24 cellular contexts compared by ENCODE assay signal in genomic region chr18:74226666-74227065, GRCh38.
"Had no signal": no experiment of that assay in that cellular context is flagged by ENCODE, and none has a peak within 500 bp of the region (broad histone marks: within the 10 kb centered on the region; RNA-seq: fewer than 3 reads in every experiment).

No MANE protein-coding gene starts in this region.

- H3K36me3 Mint-ChIP-seq: activated naive CD8-positive, alpha-beta T cell; WTC11 had no signal

- DNase-seq: activated CD4-positive, alpha-beta T cell treated with anti-CD3 and anti-CD28 coated beads for 48 hours; activated CD4-positive, alpha-beta T cell treated with anti-CD3 and anti-CD28 coated beads, Interleukin-2, amount 50 U/mL, for 4 hours; activated CD4-positive, CD25-positive, alpha-beta regulatory T cell treated with anti-CD3 and anti-CD28 coated beads, Interleukin-2, amount 50 U/mL, for 72 hours; activated CD8-positive, alpha-beta memory T cell treated with anti-CD3 and anti-CD28 coated beads, Interleukin-2, amount 50 U/mL, for 48 hours; activated CD8-positive, alpha-beta T cell treated with anti-CD3 and anti-CD28 coated beads, Interleukin-2, amount 10 ng/mL, durations not matched to agents 7 days and 5 days; activated effector memory CD4-positive, alpha-beta T cell treated with anti-CD3 and anti-CD28 coated beads, Interleukin-2, amount 50 U/mL, for 16 hours; activated naive CD4-positive, alpha-beta T cell treated with anti-CD3 and anti-CD28 coated beads for 36 hours; activated T-cell treated with anti-CD3 and anti-CD28 coated beads, Interleukin-2, amount 50 U/mL, for 1 hour; amygdala; brain microvascular endothelial cell; KG1; NCI-H1048; NCI-H146; NCI-H187 treated with DMSO at 0.1 percent for 48 hours; NCI-H2081 treated with DMSO at 0.1 percent for 48 hours; NCI-H446; NCI-H524; PC-3; SHP77 treated with DMSO at 0.1 percent for 48 hours; T-helper 9 cell had no signal

- H3K4me3 Mint-ChIP-seq: activated CD8-positive, alpha-beta T cell treated with anti-CD3 and anti-CD28 coated beads, Interleukin-2, amount 10 ng/mL, durations not matched to agents 7 days and 5 days; activated naive CD4-positive, alpha-beta T cell treated with anti-CD3 and anti-CD28 coated beads for 36 hours; activated naive CD8-positive, alpha-beta T cell; T-helper 1 cell treated with Interleukin-12 subunit alpha and Interleukin-12 subunit beta and Interleukin-4 antibody, amounts not matched to agents 30 μg/mL and 1 μg/mL, for 36 hours; WTC11 had no signal

- H3K27me3 ChIP-seq: brain microvascular endothelial cell, cardiac muscle cell had no signal

- H3K4me3 ChIP-seq: cardiac muscle cell had no signal

- H3K36me3 ChIP-seq: brain microvascular endothelial cell, cardiac muscle cell had no signal

- H3K9me3 Mint-ChIP-seq: activated naive CD4-positive, alpha-beta T cell treated with anti-CD3 and anti-CD28 coated beads for 36 hours; T-helper 1 cell treated with Interleukin-12 subunit alpha and Interleukin-12 subunit beta and Interleukin-4 antibody, amounts not matched to agents 30 μg/mL and 1 μg/mL, for 36 hours had no signal

- ATAC-seq: activated CD8-positive, alpha-beta T cell treated with anti-CD3 and anti-CD28 coated beads, Interleukin-2, amount 10 ng/mL, durations not matched to agents 7 days and 5 days; PC-3; WTC11 had no signal

- H3K27ac Mint-ChIP-seq: activated CD8-positive, alpha-beta T cell treated with anti-CD3 and anti-CD28 coated beads, Interleukin-2, amount 10 ng/mL, durations not matched to agents 7 days and 5 days; activated naive CD4-positive, alpha-beta T cell treated with anti-CD3 and anti-CD28 coated beads for 36 hours; activated naive CD8-positive, alpha-beta T cell; T-helper 1 cell treated with Interleukin-12 subunit alpha and Interleukin-12 subunit beta and Interleukin-4 antibody, amounts not matched to agents 30 μg/mL and 1 μg/mL, for 36 hours; WTC11 had no signal

- H3K27ac ChIP-seq: brain microvascular endothelial cell, cardiac muscle cell had no signal
